Comparison of ENCODE assay signal across 1 cellular context in the genomic region with DNA sequence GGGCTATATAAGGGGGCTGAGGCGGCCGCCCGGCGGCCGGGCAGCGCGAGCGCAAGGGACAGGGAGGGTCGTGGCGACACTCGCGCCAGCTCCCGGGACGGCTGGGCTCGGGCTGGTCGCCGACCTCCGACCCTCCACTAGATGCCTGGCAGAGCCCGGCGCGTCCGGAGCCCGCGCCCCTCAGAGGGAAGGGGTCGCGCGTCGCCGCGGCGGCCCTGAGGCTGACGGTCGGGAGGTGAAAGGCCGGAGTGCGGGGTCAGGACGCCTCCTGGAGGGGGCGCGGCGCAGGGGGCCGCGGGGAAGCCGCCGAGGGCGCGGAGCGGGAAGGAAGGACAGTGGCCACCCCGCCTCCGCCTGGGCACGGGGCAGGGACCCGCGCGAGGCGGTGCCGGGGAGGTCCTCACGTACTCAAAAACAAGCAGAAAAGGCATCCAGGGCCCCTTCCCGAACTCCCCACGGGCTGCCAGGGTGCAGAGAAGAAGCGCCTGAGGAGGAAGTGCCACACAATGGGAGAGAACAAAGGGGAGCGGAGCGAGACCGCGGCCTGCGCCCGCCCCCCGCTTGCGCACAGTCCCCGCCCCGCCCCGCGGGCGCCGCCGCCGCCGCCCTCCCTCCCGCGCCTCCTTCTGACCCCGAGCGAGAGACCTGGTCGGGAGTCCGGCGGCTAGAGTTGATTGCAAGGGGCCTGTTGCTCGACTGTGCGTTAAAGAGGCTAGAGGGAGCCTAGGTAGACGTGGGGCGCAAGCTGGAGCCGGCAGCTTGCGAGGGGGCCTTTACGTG.
A peak's percentile ranks its signal among the peaks of the same experiment; 100 is the strongest.
TF ChIP-seq lines count a peak whose summit lies in the region.

No MANE protein-coding gene starts in this region.

TF ChIP-seq in K562, 482 proteins besides CTCF, POLR2A, EP300 and RAD21 (continued from another document and continues in another):
- TF ChIP-seq GABPB2 (CRISPR knock-in tag; conservative IDR thresholded peaks at IDR 0.05) = no peak
- TF ChIP-seq, protein P1, sequence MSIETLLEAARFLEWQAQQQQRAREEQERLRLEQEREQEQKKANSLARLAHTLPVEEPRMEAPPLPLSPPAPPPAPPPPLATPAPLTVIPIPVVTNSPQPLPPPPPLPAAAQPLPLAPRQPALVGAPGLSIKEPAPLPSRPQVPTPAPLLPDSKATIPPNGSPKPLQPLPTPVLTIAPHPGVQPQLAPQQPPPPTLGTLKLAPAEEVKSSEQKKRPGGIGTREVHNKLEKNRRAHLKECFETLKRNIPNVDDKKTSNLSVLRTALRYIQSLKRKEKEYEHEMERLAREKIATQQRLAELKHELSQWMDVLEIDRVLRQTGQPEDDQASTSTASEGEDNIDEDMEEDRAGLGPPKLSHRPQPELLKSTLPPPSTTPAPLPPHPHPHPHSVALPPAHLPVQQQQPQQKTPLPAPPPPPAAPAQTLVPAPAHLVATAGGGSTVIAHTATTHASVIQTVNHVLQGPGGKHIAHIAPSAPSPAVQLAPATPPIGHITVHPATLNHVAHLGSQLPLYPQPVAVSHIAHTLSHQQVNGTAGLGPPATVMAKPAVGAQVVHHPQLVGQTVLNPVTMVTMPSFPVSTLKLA (conservative IDR thresholded peaks at IDR 0.05) = no peak
- TF ChIP-seq FOXK1 (CRISPR knock-in tag; IDR thresholded peaks at IDR 0.05; ENCODE audit: borderline replicate concordance) = no peak
- peak; percentile 53; the same call in 1 of the 2 replicates for TF ChIP-seq SPI1 (IDR thresholded peaks at IDR 0.05; ENCODE audit: borderline replicate concordance, low read depth, low read length)
- TF ChIP-seq RBM22 (IDR thresholded peaks at IDR 0.05; ENCODE audit: low read depth, low read length, poor library complexity, severe bottlenecking) = no peak
- TF ChIP-seq ZNF79 (CRISPR knock-in tag; IDR thresholded peaks at IDR 0.05; ENCODE audit: low read depth) = no peak
- TF ChIP-seq ADNP (tag; IDR thresholded peaks at IDR 0.05) = no peak
- TF ChIP-seq GTF2F1 (IDR thresholded peaks at IDR 0.05; ENCODE audit: low read depth, low read length) = no peak
- no peak for TF ChIP-seq XRCC5 (IDR thresholded peaks at IDR 0.05; ENCODE audit: low read depth, low read length)
- TF ChIP-seq, protein P2, sequence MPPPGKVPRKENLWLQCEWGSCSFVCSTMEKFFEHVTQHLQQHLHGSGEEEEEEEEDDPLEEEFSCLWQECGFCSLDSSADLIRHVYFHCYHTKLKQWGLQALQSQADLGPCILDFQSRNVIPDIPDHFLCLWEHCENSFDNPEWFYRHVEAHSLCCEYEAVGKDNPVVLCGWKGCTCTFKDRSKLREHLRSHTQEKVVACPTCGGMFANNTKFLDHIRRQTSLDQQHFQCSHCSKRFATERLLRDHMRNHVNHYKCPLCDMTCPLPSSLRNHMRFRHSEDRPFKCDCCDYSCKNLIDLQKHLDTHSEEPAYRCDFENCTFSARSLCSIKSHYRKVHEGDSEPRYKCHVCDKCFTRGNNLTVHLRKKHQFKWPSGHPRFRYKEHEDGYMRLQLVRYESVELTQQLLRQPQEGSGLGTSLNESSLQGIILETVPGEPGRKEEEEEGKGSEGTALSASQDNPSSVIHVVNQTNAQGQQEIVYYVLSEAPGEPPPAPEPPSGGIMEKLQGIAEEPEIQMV (tag; conservative IDR thresholded peaks at IDR 0.05; ENCODE audit: low read depth) = no peak
- TF ChIP-seq MAFF (IDR thresholded peaks at IDR 0.05; ENCODE audit: low read length) = no peak
- TF ChIP-seq ZNF324 (CRISPR knock-in tag; IDR thresholded peaks at IDR 0.05) = no peak
- no peak for TF ChIP-seq JUNB (CRISPR knock-in tag; conservative IDR thresholded peaks at IDR 0.05)
- TF ChIP-seq KLF10 (CRISPR knock-in tag; IDR thresholded peaks at IDR 0.05) = no peak
- peak; percentile 65; the same call in 1 of the 2 replicates for TF ChIP-seq SOX6 (IDR thresholded peaks at IDR 0.05)
- TF ChIP-seq CHD1 (IDR thresholded peaks at IDR 0.05; ENCODE audit: low read length) = peak; percentile 34
- TF ChIP-seq JUND (IDR thresholded peaks at IDR 0.05; ENCODE audit: borderline replicate concordance, low read depth, low read length) = no peak
- TF ChIP-seq JUND (tag; IDR thresholded peaks at IDR 0.05; ENCODE audit: borderline replicate concordance, low read depth, low read length) = no peak
- TF ChIP-seq MED1 (CRISPR knock-in tag; IDR thresholded peaks at IDR 0.05; ENCODE audit: borderline replicate concordance) = no peak
- no peak for TF ChIP-seq ZNF830 (CRISPR knock-in tag; IDR thresholded peaks at IDR 0.05)
- peak; percentile 13; the same call in 1 of the 2 replicates for TF ChIP-seq FOSL1 (tag; conservative IDR thresholded peaks at IDR 0.05)
- no peak for TF ChIP-seq ZNF224 (CRISPR knock-in tag; IDR thresholded peaks at IDR 0.05)
- no peak for TF ChIP-seq NONO (IDR thresholded peaks at IDR 0.05; ENCODE audit: low read depth in 2 of 2, low read length in 1 of 2)
- no peak for TF ChIP-seq MAFG (tag; conservative IDR thresholded peaks at IDR 0.05)
- TF ChIP-seq PRMT5 (CRISPR knock-in tag; IDR thresholded peaks at IDR 0.05) = no peak
- TF ChIP-seq, protein P3, sequence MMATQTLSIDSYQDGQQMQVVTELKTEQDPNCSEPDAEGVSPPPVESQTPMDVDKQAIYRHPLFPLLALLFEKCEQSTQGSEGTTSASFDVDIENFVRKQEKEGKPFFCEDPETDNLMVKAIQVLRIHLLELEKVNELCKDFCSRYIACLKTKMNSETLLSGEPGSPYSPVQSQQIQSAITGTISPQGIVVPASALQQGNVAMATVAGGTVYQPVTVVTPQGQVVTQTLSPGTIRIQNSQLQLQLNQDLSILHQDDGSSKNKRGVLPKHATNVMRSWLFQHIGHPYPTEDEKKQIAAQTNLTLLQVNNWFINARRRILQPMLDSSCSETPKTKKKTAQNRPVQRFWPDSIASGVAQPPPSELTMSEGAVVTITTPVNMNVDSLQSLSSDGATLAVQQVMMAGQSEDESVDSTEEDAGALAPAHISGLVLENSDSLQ (IDR thresholded peaks at IDR 0.05) = no peak
- TF ChIP-seq ASH1L (IDR thresholded peaks at IDR 0.05; ENCODE audit: borderline replicate concordance, low read depth, partially characterized antibody) = no peak
- no peak for TF ChIP-seq CREM (IDR thresholded peaks at IDR 0.05; ENCODE audit: low read depth)
- no peak for TF ChIP-seq ESRRA (IDR thresholded peaks at IDR 0.05; ENCODE audit: borderline replicate concordance, low read depth)
- no peak for TF ChIP-seq HLTF (IDR thresholded peaks at IDR 0.05)
- no peak for TF ChIP-seq ZNF589 (CRISPR knock-in tag; IDR thresholded peaks at IDR 0.05; ENCODE audit: low read depth)
- TF ChIP-seq SRSF9 (IDR thresholded peaks at IDR 0.05; ENCODE audit: borderline replicate concordance, low read depth, low read length) = no peak
- TF ChIP-seq, protein P4, sequence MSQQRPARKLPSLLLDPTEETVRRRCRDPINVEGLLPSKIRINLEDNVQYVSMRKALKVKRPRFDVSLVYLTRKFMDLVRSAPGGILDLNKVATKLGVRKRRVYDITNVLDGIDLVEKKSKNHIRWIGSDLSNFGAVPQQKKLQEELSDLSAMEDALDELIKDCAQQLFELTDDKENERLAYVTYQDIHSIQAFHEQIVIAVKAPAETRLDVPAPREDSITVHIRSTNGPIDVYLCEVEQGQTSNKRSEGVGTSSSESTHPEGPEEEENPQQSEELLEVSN (IDR thresholded peaks at IDR 0.05; ENCODE audit: borderline replicate concordance in 1 of 2, extremely low read depth in 1 of 2, insufficient read depth in 1 of 2, insufficient read length in 1 of 2, low read depth in 1 of 2, low read length in 1 of 2, poor library complexity in 1 of 2, severe bottlenecking in 1 of 2) = peak; percentile 49 to 91
- TF ChIP-seq ZNF3 (CRISPR knock-in tag; IDR thresholded peaks at IDR 0.05) = no peak
- TF ChIP-seq, protein P5, sequence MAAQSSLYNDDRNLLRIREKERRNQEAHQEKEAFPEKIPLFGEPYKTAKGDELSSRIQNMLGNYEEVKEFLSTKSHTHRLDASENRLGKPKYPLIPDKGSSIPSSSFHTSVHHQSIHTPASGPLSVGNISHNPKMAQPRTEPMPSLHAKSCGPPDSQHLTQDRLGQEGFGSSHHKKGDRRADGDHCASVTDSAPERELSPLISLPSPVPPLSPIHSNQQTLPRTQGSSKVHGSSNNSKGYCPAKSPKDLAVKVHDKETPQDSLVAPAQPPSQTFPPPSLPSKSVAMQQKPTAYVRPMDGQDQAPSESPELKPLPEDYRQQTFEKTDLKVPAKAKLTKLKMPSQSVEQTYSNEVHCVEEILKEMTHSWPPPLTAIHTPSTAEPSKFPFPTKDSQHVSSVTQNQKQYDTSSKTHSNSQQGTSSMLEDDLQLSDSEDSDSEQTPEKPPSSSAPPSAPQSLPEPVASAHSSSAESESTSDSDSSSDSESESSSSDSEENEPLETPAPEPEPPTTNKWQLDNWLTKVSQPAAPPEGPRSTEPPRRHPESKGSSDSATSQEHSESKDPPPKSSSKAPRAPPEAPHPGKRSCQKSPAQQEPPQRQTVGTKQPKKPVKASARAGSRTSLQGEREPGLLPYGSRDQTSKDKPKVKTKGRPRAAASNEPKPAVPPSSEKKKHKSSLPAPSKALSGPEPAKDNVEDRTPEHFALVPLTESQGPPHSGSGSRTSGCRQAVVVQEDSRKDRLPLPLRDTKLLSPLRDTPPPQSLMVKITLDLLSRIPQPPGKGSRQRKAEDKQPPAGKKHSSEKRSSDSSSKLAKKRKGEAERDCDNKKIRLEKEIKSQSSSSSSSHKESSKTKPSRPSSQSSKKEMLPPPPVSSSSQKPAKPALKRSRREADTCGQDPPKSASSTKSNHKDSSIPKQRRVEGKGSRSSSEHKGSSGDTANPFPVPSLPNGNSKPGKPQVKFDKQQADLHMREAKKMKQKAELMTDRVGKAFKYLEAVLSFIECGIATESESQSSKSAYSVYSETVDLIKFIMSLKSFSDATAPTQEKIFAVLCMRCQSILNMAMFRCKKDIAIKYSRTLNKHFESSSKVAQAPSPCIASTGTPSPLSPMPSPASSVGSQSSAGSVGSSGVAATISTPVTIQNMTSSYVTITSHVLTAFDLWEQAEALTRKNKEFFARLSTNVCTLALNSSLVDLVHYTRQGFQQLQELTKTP (IDR thresholded peaks at IDR 0.05; ENCODE audit: low read depth in 1 of 2, partially characterized antibody in 2 of 2) = no peak
- TF ChIP-seq TGIF2 (CRISPR knock-in tag; IDR thresholded peaks at IDR 0.05) = no peak
- TF ChIP-seq, protein P6, sequence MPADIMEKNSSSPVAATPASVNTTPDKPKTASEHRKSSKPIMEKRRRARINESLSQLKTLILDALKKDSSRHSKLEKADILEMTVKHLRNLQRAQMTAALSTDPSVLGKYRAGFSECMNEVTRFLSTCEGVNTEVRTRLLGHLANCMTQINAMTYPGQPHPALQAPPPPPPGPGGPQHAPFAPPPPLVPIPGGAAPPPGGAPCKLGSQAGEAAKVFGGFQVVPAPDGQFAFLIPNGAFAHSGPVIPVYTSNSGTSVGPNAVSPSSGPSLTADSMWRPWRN (IDR thresholded peaks at IDR 0.05; ENCODE audit: low read depth) = no peak
- no peak for TF ChIP-seq EWSR1 (IDR thresholded peaks at IDR 0.05; ENCODE audit: borderline replicate concordance, low read depth, partially characterized antibody)
- TF ChIP-seq ZNF146 (CRISPR knock-in tag; IDR thresholded peaks at IDR 0.05; ENCODE audit: unreplicated experiment) = no peak
- TF ChIP-seq, protein P7, sequence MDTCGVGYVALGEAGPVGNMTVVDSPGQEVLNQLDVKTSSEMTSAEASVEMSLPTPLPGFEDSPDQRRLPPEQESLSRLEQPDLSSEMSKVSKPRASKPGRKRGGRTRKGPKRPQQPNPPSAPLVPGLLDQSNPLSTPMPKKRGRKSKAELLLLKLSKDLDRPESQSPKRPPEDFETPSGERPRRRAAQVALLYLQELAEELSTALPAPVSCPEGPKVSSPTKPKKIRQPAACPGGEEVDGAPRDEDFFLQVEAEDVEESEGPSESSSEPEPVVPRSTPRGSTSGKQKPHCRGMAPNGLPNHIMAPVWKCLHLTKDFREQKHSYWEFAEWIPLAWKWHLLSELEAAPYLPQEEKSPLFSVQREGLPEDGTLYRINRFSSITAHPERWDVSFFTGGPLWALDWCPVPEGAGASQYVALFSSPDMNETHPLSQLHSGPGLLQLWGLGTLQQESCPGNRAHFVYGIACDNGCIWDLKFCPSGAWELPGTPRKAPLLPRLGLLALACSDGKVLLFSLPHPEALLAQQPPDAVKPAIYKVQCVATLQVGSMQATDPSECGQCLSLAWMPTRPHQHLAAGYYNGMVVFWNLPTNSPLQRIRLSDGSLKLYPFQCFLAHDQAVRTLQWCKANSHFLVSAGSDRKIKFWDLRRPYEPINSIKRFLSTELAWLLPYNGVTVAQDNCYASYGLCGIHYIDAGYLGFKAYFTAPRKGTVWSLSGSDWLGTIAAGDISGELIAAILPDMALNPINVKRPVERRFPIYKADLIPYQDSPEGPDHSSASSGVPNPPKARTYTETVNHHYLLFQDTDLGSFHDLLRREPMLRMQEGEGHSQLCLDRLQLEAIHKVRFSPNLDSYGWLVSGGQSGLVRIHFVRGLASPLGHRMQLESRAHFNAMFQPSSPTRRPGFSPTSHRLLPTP (IDR thresholded peaks at IDR 0.05; ENCODE audit: borderline replicate concordance, extremely low read depth, insufficient read length) = no peak
- TF ChIP-seq CEBPG (CRISPR knock-in tag; IDR thresholded peaks at IDR 0.05) = no peak
- no peak for TF ChIP-seq CEBPG (tag; conservative IDR thresholded peaks at IDR 0.05 in 1 of 2, IDR thresholded peaks at IDR 0.05 in 1 of 2)
- no peak for TF ChIP-seq BCOR (IDR thresholded peaks at IDR 0.05)
- no peak for TF ChIP-seq SMC3 (conservative IDR thresholded peaks at IDR 0.05; ENCODE audit: insufficient read depth, low read depth, low read length)
- TF ChIP-seq TBL1XR1 (IDR thresholded peaks at IDR 0.05; ENCODE audit: low read length in 2 of 2) = no peak
- TF ChIP-seq ZNF354B (CRISPR knock-in tag; IDR thresholded peaks at IDR 0.05) = no peak
- TF ChIP-seq ELF1 (tag; IDR thresholded peaks at IDR 0.05) = no peak
- TF ChIP-seq NR2C2 (CRISPR knock-in tag; IDR thresholded peaks at IDR 0.05) = no peak
- TF ChIP-seq NR2C2 (tag; IDR thresholded peaks at IDR 0.05) = peak; percentile 93
- TF ChIP-seq, protein P8, sequence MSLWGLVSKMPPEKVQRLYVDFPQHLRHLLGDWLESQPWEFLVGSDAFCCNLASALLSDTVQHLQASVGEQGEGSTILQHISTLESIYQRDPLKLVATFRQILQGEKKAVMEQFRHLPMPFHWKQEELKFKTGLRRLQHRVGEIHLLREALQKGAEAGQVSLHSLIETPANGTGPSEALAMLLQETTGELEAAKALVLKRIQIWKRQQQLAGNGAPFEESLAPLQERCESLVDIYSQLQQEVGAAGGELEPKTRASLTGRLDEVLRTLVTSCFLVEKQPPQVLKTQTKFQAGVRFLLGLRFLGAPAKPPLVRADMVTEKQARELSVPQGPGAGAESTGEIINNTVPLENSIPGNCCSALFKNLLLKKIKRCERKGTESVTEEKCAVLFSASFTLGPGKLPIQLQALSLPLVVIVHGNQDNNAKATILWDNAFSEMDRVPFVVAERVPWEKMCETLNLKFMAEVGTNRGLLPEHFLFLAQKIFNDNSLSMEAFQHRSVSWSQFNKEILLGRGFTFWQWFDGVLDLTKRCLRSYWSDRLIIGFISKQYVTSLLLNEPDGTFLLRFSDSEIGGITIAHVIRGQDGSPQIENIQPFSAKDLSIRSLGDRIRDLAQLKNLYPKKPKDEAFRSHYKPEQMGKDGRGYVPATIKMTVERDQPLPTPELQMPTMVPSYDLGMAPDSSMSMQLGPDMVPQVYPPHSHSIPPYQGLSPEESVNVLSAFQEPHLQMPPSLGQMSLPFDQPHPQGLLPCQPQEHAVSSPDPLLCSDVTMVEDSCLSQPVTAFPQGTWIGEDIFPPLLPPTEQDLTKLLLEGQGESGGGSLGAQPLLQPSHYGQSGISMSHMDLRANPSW (CRISPR knock-in tag; IDR thresholded peaks at IDR 0.05) = no peak
- no peak for TF ChIP-seq MBD2 (IDR thresholded peaks at IDR 0.05; ENCODE audit: borderline replicate concordance, low read depth)
- TF ChIP-seq GABPB1 (CRISPR knock-in tag; IDR thresholded peaks at IDR 0.05) = no peak
